In genomic region chr7:74164985-74165456, GRCh38 we compare ENCODE assay signal across 1 cellular context.
TF ChIP-seq lines count a peak whose summit lies in the region.

No MANE protein-coding gene starts in this region.

TF ChIP-seq in endothelial cell of umbilical vein, 7 proteins besides CTCF, POLR2A, EP300 and RAD21 (continued from another document):
- TF ChIP-seq MAX (IDR thresholded peaks at IDR 0.05; ENCODE audit: insufficient read depth, insufficient read length) = no peak
- no peak for TF ChIP-seq POLR2AphosphoS5 (IDR thresholded peaks at IDR 0.05; ENCODE audit: insufficient read depth, low read depth, low read length)
- no peak for TF ChIP-seq MYC (IDR thresholded peaks at IDR 0.05; ENCODE audit: low read depth, low read length)
- no peak for TF ChIP-seq GATA2 (IDR thresholded peaks at IDR 0.05; ENCODE audit: insufficient read depth, insufficient read length, low read depth, low read length)
